7 cellular contexts compared by ENCODE assay signal in the genomic region with DNA sequence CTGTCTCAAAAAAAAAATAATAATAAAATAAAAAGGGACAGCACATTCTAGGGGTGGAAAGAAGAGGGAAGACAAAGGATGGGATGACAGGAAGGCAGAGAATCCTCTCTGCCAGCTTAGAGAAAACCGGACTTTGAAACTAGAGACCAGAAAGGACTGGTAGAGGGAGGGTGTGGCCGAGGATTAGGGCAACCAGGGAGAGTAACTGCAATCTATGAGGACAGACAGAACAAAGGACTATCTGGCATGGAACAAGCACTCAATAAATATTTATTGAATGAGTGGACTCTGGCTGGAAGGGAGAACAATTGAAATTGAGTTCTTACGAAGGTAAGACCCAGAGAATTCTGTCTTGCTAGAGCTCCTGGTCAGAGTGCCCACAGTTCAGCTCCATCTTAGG. TPM values are rescaled to one million over a fixed set of nuclear protein-coding genes. Genes with fewer than 3 reads are reported as not detected.
DNase-seq lines count a peak whose midpoint lies in the region; ATAC-seq and TF ChIP-seq lines count a peak whose summit lies in the region.

No MANE protein-coding gene starts in this region.

- H3K9ac ChIP-seq in HCT116 (ENCODE audit: low read length) (no peak overlapping the region), skeletal muscle tissue (ENCODE audit: low read depth in 1 of 3, low read length in 3 of 3) (peak overlapping the region; percentile 79 to 97 (median 96))

- H3K36me3 Mint-ChIP-seq in glutamatergic neuron (ENCODE audit: unreplicated experiment): peaks cover 8% of the 10 kb centered on the region

- H3K27ac ChIP-seq in HCT116 (ENCODE audit: low read depth, low read length): no peak overlapping the region
- H3K27ac ChIP-seq in VCaP: peak overlapping the region; percentile 96; the same call in 1 of the 2 replicates
- H3K27ac ChIP-seq in skeletal muscle tissue (ENCODE audit: low read depth, low read length): no peak overlapping the region

- TF ChIP-seq CTCF in HCT116 (IDR thresholded peaks at IDR 0.05 in 2 of 3, conservative IDR thresholded peaks at IDR 0.05 in 1 of 3; ENCODE audit: borderline replicate concordance in 1 of 3, insufficient read depth in 1 of 3, low read depth in 2 of 3, low read length in 2 of 3) (no peak), VCaP (conservative IDR thresholded peaks at IDR 0.05) (no peak), glutamatergic neuron (IDR thresholded peaks at IDR 0.05; ENCODE audit: partially characterized antibody, unreplicated experiment) (no peak), GM13976 (IDR thresholded peaks at IDR 0.05; ENCODE audit: borderline replicate concordance, control extremely low read depth, extremely low read depth, insufficient read depth, missing control alignments) (no peak)

- TF ChIP-seq RAD21 in HCT116 (IDR thresholded peaks at IDR 0.05; ENCODE audit: low read depth): no peak

- no peaks in the 10 kb centered on the region for H3K9me2 ChIP-seq in HCT116 (ENCODE audit: insufficient read depth)

- in situ Hi-C loops in GM13976 (cut with MboI; ENCODE audit: low sequenced_read_pairs, unreplicated experiment): no loop called here

- H3K36me3 ChIP-seq in HCT116 (ENCODE audit: control insufficient read depth in 1 of 2, insufficient read depth in 2 of 2, low read length in 2 of 2): peaks cover 37 to 42% of the 10 kb centered on the region in 2 experiments; a peak in 3 of 4 replicates
- H3K36me3 ChIP-seq in skeletal muscle tissue (ENCODE audit: control insufficient read depth in 3 of 3, insufficient read depth in 3 of 3, low read length in 3 of 3): peaks cover 44 to 52% (median 48%) of the 10 kb centered on the region in 3 donors

- peaks cover 13% of the 10 kb centered on the region for H3K9me3 Mint-ChIP-seq in glutamatergic neuron (ENCODE audit: unreplicated experiment)

- ATAC-seq in HCT116 (no peak), HG02759 (IDR thresholded peaks at IDR 0.05; ENCODE audit: unreplicated experiment) (no peak), HG03378 (IDR thresholded peaks at IDR 0.05; ENCODE audit: unreplicated experiment) (no peak)

- no peak overlapping the region for H2AFZ ChIP-seq in HCT116 (ENCODE audit: low read depth, low read length, poor library complexity, severe bottlenecking)

- H4K20me1 ChIP-seq in HCT116 (ENCODE audit: insufficient read depth): peaks cover 7% of the 10 kb centered on the region; the same call in 1 of the 2 replicates

- CTCF ChIA-PET in HCT116 (lab: Charles Lee): interaction anchor here (0.8 to 1.9 kb wide), 2 partner anchors 10 kb away, joined by 3 to 6 read pairs; no protein-coding TSS in a partner anchor

- H3K4me1 ChIP-seq in HCT116 (ENCODE audit: control insufficient read depth in 1 of 2, insufficient read depth in 2 of 2, low read length in 2 of 2): peaks cover 21 to 25% of the 10 kb centered on the region in 2 experiments
- H3K4me1 ChIP-seq in skeletal muscle tissue (ENCODE audit: control insufficient read depth in 3 of 3, insufficient read depth in 3 of 3, low read length in 3 of 3): peaks cover 45 to 62% (median 50%) of the 10 kb centered on the region in 3 donors

- peaks cover 77% of the 10 kb centered on the region for H3K79me2 ChIP-seq in HCT116 (ENCODE audit: insufficient read depth, low read length)

- H3K27ac Mint-ChIP-seq in glutamatergic neuron (ENCODE audit: unreplicated experiment): peak overlapping the region; percentile 79

- intact Hi-C loops in HCT116 (cut with micrococcal nuclease): no loop called here

- no TSS peak for BruUV-seq in HCT116 (replicated peaks; lab: Mats Ljungman, UMichigan)

- H3K27me3 Mint-ChIP-seq in glutamatergic neuron (ENCODE audit: unreplicated experiment): peaks cover 8% of the 10 kb centered on the region

- no peak for TF ChIP-seq POLR2A in HCT116 (IDR thresholded peaks at IDR 0.05; ENCODE audit: borderline replicate concordance, extremely low read depth, insufficient read depth, insufficient read length)

- RAD21 ChIA-PET in HCT116 (lab: Charles Lee; ENCODE audit: low non-redundant PET in 1 of 2, low total read pairs in 2 of 2, uncharacterized antibody in 2 of 2, unreplicated experiment in 2 of 2): no interaction called here

- no peaks in the 10 kb centered on the region for H3K9me3 ChIP-seq in HCT116 (ENCODE audit: control insufficient read depth in 1 of 2, insufficient read depth in 1 of 2, low read depth in 1 of 2, low read length in 2 of 2)
- H3K9me3 ChIP-seq in skeletal muscle tissue (ENCODE audit: control insufficient read depth in 3 of 3, low read length in 3 of 3): no peaks in the 10 kb centered on the region

- peak overlapping the region; percentile 90 for H3K4me3 Mint-ChIP-seq in glutamatergic neuron (ENCODE audit: unreplicated experiment)

- H3K4me3 ChIP-seq in HCT116 (replicated peaks in 1 of 2; ENCODE audit: low read depth in 1 of 2, low read length in 2 of 2) (no peak overlapping the region), skeletal muscle tissue (ENCODE audit: low read length in 3 of 3) (peak overlapping the region; percentile 84 to 89 (median 87))

- POLR2A ChIA-PET in HCT116 (lab: Charles Lee): no interaction called here

- H3K4me2 ChIP-seq in HCT116 (ENCODE audit: low read length): peak overlapping the region; percentile 96

- H3K4me1 Mint-ChIP-seq in glutamatergic neuron (ENCODE audit: low read depth, unreplicated experiment): peaks cover 31% of the 10 kb centered on the region

- H3K27me3 ChIP-seq in HCT116 (ENCODE audit: insufficient read depth, low read length) (no peaks in the 10 kb centered on the region), skeletal muscle tissue (ENCODE audit: control insufficient read depth in 3 of 3, insufficient read depth in 3 of 3, low read length in 3 of 3) (no peaks in the 10 kb centered on the region)

- DNase-seq in HCT116 (ENCODE audit: low read depth, low spot score): no peak
- no peak for DNase-seq in glutamatergic neuron
- no peak for DNase-seq in GM13976 (ENCODE audit: low spot score)

TF ChIP-seq in HCT116, 20 proteins besides CTCF, POLR2A, EP300 and RAD21:
- TF ChIP-seq, protein P1, sequence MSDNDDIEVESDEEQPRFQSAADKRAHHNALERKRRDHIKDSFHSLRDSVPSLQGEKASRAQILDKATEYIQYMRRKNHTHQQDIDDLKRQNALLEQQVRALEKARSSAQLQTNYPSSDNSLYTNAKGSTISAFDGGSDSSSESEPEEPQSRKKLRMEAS (IDR thresholded peaks at IDR 0.05): no peak
- no peak for TF ChIP-seq EGR1 (IDR thresholded peaks at IDR 0.05; ENCODE audit: low read depth)
- TF ChIP-seq JUND (IDR thresholded peaks at IDR 0.05): no peak

RNA-seq across cellular contexts. Expression of gene GBA2, which starts 2.4 kb away (rescaled TPM):
- total RNA-seq in HCT116 (2021; ENCODE audit: unreplicated experiment) (63.6 TPM), glutamatergic neuron (ENCODE audit: unreplicated experiment) (287 TPM), skeletal muscle tissue (31.3 TPM)
- 58.5 and 58.8 TPM in 2 replicates for polyA plus RNA-seq in HCT116 (2012)

RNA-seq across cellular contexts. Expression of gene RGP1, which starts 2.5 kb away (rescaled TPM):
- total RNA-seq in HCT116 (2021; ENCODE audit: unreplicated experiment) (32.6 TPM), glutamatergic neuron (ENCODE audit: unreplicated experiment) (44.0 TPM), skeletal muscle tissue (7.8 TPM)
- 18.2 and 20.4 TPM in 2 replicates for polyA plus RNA-seq in HCT116 (2012)

RNA-seq across cellular contexts. Expression of gene MSMP, which starts 7.5 kb away (rescaled TPM):
- total RNA-seq in HCT116 (2021; ENCODE audit: unreplicated experiment) (1.2 TPM), glutamatergic neuron (ENCODE audit: unreplicated experiment) (not detected), skeletal muscle tissue (not detected)
- 0.53 and 0.81 TPM in 2 replicates for polyA plus RNA-seq in HCT116 (2012)

RNA-seq across cellular contexts. Expression of gene CREB3, which starts 14.1 kb away (rescaled TPM):
- total RNA-seq in HCT116 (2021; ENCODE audit: unreplicated experiment): 22.3 TPM
- polyA plus RNA-seq in HCT116 (2012): 24.1 and 24.6 TPM in 2 replicates
- total RNA-seq in glutamatergic neuron (ENCODE audit: unreplicated experiment): 32.0 TPM
- 20.9 TPM for total RNA-seq in skeletal muscle tissue

RNA-seq across cellular contexts. Expression of gene TLN1, which starts 14.6 kb away (rescaled TPM):
- total RNA-seq in HCT116 (2021; ENCODE audit: unreplicated experiment) (144 TPM), glutamatergic neuron (ENCODE audit: unreplicated experiment) (56.2 TPM), skeletal muscle tissue (90.8 TPM)
- polyA plus RNA-seq in HCT116 (2012): 128 and 171 TPM in 2 replicates

Comparison
In these comparisons a context has a peak if more than half of its experiments do, and no peak if none do; other contexts are left out.
1. H3K4me3 ChIP-seq: peak in skeletal muscle tissue (3 of 3); none in HCT116 (0 of 2).